16 cellular contexts compared by ENCODE assay signal in genomic region chr10:76091821-76092394, GRCh38.
"Had no signal": no experiment of that assay in that cellular context is flagged by ENCODE, and none has a peak within 500 bp of the region (broad histone marks: within the 10 kb centered on the region; RNA-seq: fewer than 3 reads in every experiment).

No MANE protein-coding gene starts in this region.

- H3K9me3 Mint-ChIP-seq: activated naive CD8-positive, alpha-beta T cell treated with anti-CD3 and anti-CD28 coated beads for 36 hours; activated T-helper 1 cell treated with anti-CD3 and anti-CD28 coated beads, Interleukin-12 subunit alpha, Interleukin-12 subunit beta, Interleukin-2, Interleukin-4 antibody, amounts not matched to agents 30 ng/mL and 10 ng/mL and 1 ng/mL, durations not matched to agents 14 hours and 24 hours and 36 hours; mesothelial cell of epicardium had no signal

- H3K4me3 Mint-ChIP-seq: activated naive CD8-positive, alpha-beta T cell treated with anti-CD3 and anti-CD28 coated beads for 36 hours; activated T-helper 1 cell treated with anti-CD3 and anti-CD28 coated beads, Interleukin-12 subunit alpha, Interleukin-12 subunit beta, Interleukin-2, Interleukin-4 antibody, amounts not matched to agents 30 ng/mL and 10 ng/mL and 1 ng/mL, durations not matched to agents 14 hours and 24 hours and 36 hours; brain; central memory CD8-positive, alpha-beta T cell; mesothelial cell of epicardium; stimulated activated naive B cell treated with anti-CD40 and anti-IgM and Interleukin-4, amounts not matched to agents 10 μg/mL and 1 μg/mL and 100 μg/mL, for 72 hours had no signal

- ATAC-seq: stimulated activated naive B cell treated with anti-CD40 and anti-IgM and Interleukin-4, amounts not matched to agents 10 μg/mL and 1 μg/mL and 100 μg/mL, for 72 hours had no signal

- H3K4me1 Mint-ChIP-seq: activated naive CD8-positive, alpha-beta T cell treated with anti-CD3 and anti-CD28 coated beads for 36 hours; central memory CD8-positive, alpha-beta T cell; stimulated activated naive B cell treated with anti-CD40 and anti-IgM and Interleukin-4, amounts not matched to agents 10 μg/mL and 1 μg/mL and 100 μg/mL, for 72 hours had no signal

- H3K27me3 Mint-ChIP-seq: central memory CD8-positive, alpha-beta T cell; stimulated activated naive B cell treated with anti-CD40 and anti-IgM and Interleukin-4, amounts not matched to agents 10 μg/mL and 1 μg/mL and 100 μg/mL, for 72 hours had no signal

- DNase-seq: activated CD4-positive, alpha-beta T cell treated with anti-CD3 and anti-CD28 coated beads, Interleukin-2, amount 50 U/mL, for 1 hour; activated naive CD8-positive, alpha-beta T cell treated with anti-CD3 and anti-CD28 coated beads for 36 hours; amygdala; effector CD8-positive, alpha-beta T cell; esophagus squamous epithelium; hippocampal formation; pancreas; stimulated activated CD4-positive, alpha-beta T cell treated with anti-CD3 and anti-CD28 coated beads, Interleukin-15, amount 100 ng/mL, for 24 hours; stimulated activated CD4-positive, alpha-beta T cell treated with anti-CD3 and anti-CD28 coated beads, Interleukin-4, amount 100 ng/mL, for 1 hour; stimulated activated naive B cell treated with anti-CD40 and anti-IgM and Interleukin-4, amounts not matched to agents 10 μg/mL and 1 μg/mL and 100 μg/mL, for 72 hours; T-helper 9 cell; tibial artery had no signal

- H3K27ac Mint-ChIP-seq: activated naive CD8-positive, alpha-beta T cell treated with anti-CD3 and anti-CD28 coated beads for 36 hours; activated T-helper 1 cell treated with anti-CD3 and anti-CD28 coated beads, Interleukin-12 subunit alpha, Interleukin-12 subunit beta, Interleukin-2, Interleukin-4 antibody, amounts not matched to agents 30 ng/mL and 10 ng/mL and 1 ng/mL, durations not matched to agents 14 hours and 24 hours and 36 hours; brain; mesothelial cell of epicardium; stimulated activated naive B cell treated with anti-CD40 and anti-IgM and Interleukin-4, amounts not matched to agents 10 μg/mL and 1 μg/mL and 100 μg/mL, for 72 hours had no signal

- H3K36me3 Mint-ChIP-seq: activated naive CD8-positive, alpha-beta T cell treated with anti-CD3 and anti-CD28 coated beads for 36 hours; brain; mesothelial cell of epicardium; stimulated activated naive B cell treated with anti-CD40 and anti-IgM and Interleukin-4, amounts not matched to agents 10 μg/mL and 1 μg/mL and 100 μg/mL, for 72 hours had no signal
